8 cellular contexts compared by ENCODE assay signal in the genomic region with DNA sequence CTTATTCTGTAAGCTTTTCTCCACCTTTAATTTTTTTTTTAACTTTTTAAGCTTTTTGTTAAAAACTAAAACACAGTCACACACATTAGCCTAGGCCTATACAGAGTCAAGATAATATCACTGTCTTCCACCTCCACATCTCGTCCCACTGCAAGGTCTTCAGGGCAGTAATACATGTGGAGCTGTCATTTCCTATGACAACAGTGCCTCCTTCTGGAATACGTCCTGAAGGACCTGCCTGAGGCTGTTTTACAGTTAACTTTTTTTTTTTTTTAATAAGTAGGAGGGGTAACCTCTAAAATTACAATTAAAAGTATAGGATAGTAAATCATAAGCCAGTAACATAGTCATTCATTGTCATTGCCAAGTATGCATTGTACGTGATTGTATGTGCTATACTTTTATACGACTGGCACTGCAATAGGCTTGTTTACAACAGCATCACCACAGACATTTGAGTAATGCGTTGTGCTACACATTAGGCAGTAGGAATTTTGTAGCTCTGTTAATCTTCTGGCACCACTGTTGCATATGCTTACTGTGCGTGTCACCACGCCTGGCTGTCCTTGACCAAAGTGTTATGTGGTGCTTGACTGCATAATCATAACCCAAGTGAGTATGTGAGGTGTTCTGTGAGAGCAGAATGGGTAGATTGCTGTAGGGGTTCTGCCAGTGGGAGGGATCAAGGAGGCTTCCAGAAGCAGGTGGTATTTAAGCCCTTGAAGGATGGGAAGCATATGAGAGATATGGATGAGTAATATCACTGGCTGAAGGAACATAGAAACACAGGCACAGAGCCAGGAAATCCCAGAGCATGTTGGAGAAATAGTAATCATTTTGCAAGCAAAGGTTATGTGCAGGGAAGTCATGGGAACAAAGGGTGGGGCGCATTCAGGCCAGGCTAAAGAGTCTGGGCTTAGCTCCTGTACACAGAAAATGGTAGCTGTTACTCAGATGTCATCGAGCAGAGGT. TPM values are rescaled to one million over a fixed set of nuclear protein-coding genes. Genes with fewer than 3 reads are reported as not detected.
DNase-seq lines count a peak whose midpoint lies in the region; ATAC-seq and TF ChIP-seq lines count a peak whose summit lies in the region.

No MANE protein-coding gene starts in this region.

- H3K4me3 ChIP-seq in mammary epithelial cell (replicated peaks in 1 of 3; ENCODE audit: insufficient read depth in 1 of 3, low read depth in 2 of 3, low read length in 3 of 3): no peak overlapping the region

- no peaks in the 10 kb centered on the region for H3K9me3 ChIP-seq in mammary epithelial cell (replicated peaks; ENCODE audit: insufficient read depth, low read length)

- BruUV-seq in mammary epithelial cell (replicated peaks; lab: Mats Ljungman, UMichigan): no TSS peak

- intact Hi-C loops in mammary epithelial cell (cut with micrococcal nuclease): loop anchor here (1.0 to 5.0 kb wide), 4 partner anchors 112 to 230 kb away; partner anchors contain the start of gene TMEM266

- dilution Hi-C loops in mammary epithelial cell (cut with HindIII; ENCODE audit: low sequenced_read_pairs): no loop called here

- H3K9ac ChIP-seq in mammary epithelial cell (ENCODE audit: insufficient read depth, low read length): no peak overlapping the region

- H3K27me3 ChIP-seq in mammary epithelial cell (ENCODE audit: insufficient read depth, low read length): no peaks in the 10 kb centered on the region

- peaks cover 9% of the 10 kb centered on the region for H3K4me1 Mint-ChIP-seq in mesothelial cell of epicardium

- peak overlapping the region; percentile 7 for H3K4me2 ChIP-seq in mammary epithelial cell (ENCODE audit: insufficient read depth, low read depth, low read length)

- in situ Hi-C loops in mammary epithelial cell (cut with MboI; ENCODE audit: low sequenced_read_pairs in 2 of 2): loop anchor here in 1 of 2 donors (10.0 kb wide), 1 partner anchor 107 kb away; no protein-coding TSS in a partner anchor

- peaks cover 92% of the 10 kb centered on the region for H3K79me2 ChIP-seq in mammary epithelial cell (ENCODE audit: insufficient read depth, low read length)

- H3K9me3 Mint-ChIP-seq in mesothelial cell of epicardium: no peaks in the 10 kb centered on the region

- H3K4me3 Mint-ChIP-seq in mesothelial cell of epicardium: no peak overlapping the region

- H4K20me1 ChIP-seq in mammary epithelial cell (ENCODE audit: insufficient read depth, low read length): no peaks in the 10 kb centered on the region

- peaks cover 15% of the 10 kb centered on the region for H3K36me3 Mint-ChIP-seq in mesothelial cell of epicardium

- no peak overlapping the region for H2AFZ ChIP-seq in mammary epithelial cell (ENCODE audit: low read depth, low read length)

- peak overlapping the region; percentile 14 for H3K27ac Mint-ChIP-seq in mesothelial cell of epicardium

- CTCF ChIA-PET in mammary epithelial cell (lab: Charles Lee; ENCODE audit: low non-redundant PET): interaction anchor here (0.6 kb wide), 3 partner anchors 37 to 325 kb away, joined by 3 to 8 read pairs (median 4); no protein-coding TSS in a partner anchor

- 95% methylated on average over 9 of the region's 9 CpGs for WGBS in mammary epithelial cell (ENCODE audit: low coverage, missing lambda C conversion rate)

- H3K27me3 Mint-ChIP-seq in mesothelial cell of epicardium (ENCODE audit: low read depth): no peaks in the 10 kb centered on the region

- H3K27ac ChIP-seq in mammary epithelial cell (ENCODE audit: insufficient read depth, low read depth, low read length): no peak overlapping the region

- DNase-seq in NCI-H2227 (lab: John Stamatoyannopoulos, UW; ENCODE audit: unreplicated experiment) (peak; percentile 21), NCI-H2227 treated with DMSO at 0.1 percent for 48 hours (lab: John Stamatoyannopoulos, UW) (no peak), MV-4-11 (lab: John Stamatoyannopoulos, UW) (peak; percentile 30), mammary epithelial cell (peak; percentile 78), mesothelial cell of epicardium (ENCODE audit: low spot score in 2 of 2, unreplicated experiment in 2 of 2) (no peak), iPS-NIHi7 (ENCODE audit: extremely low spot score) (no peak)
- DNase-seq in activated CD4-positive, CD25-positive, alpha-beta regulatory T cell treated with anti-CD3 and anti-CD28 coated beads, Interleukin-2, amount 50 U/mL, for 72 hours: no peak

- H3K4me1 ChIP-seq in mammary epithelial cell (ENCODE audit: insufficient read depth, low read length): peaks cover 29% of the 10 kb centered on the region

- TF ChIP-seq CTCF in mammary epithelial cell (conservative IDR thresholded peaks at IDR 0.05 in 1 of 2, IDR thresholded peaks at IDR 0.05 in 1 of 2; ENCODE audit: extremely low read depth in 1 of 2, insufficient read depth in 1 of 2, low read depth in 1 of 2, low read length in 2 of 2) (peak; percentile 32 to 33), mesothelial cell of epicardium (IDR thresholded peaks at IDR 0.05; ENCODE audit: unreplicated experiment) (peak; percentile 31)

- peaks cover 23% of the 10 kb centered on the region for H3K36me3 ChIP-seq in mammary epithelial cell (ENCODE audit: insufficient read depth, low read length)

- ATAC-seq in GM18867 (IDR thresholded peaks at IDR 0.05; ENCODE audit: unreplicated experiment): no peak

RNA-seq across cellular contexts. Expression of gene FBXO22, which starts 18.3 kb away (rescaled TPM):
- total RNA-seq in mammary epithelial cell (10 to 100 TPM; 64.5 to 76.2 TPM), mesothelial cell of epicardium (38.1 to 40.6 TPM (median 38.3 TPM) in 3 replicates)
- polyA plus RNA-seq in mammary epithelial cell: 50.0 TPM
- 39.2 TPM for polyA minus RNA-seq in mammary epithelial cell

Comparison
In these comparisons a context has a peak if more than half of its experiments do, and no peak if none do; other contexts are left out.
1. DNase-seq: peak in NCI-H2227 (single experiment), MV-4-11 (single experiment) and mammary epithelial cell (single experiment); none in NCI-H2227 treated with DMSO at 0.1 percent for 48 hours (single experiment), mesothelial cell of epicardium (0 of 2), iPS-NIHi7 (single experiment) and activated CD4-positive, CD25-positive, alpha-beta regulatory T cell treated with anti-CD3 and anti-CD28 coated beads, Interleukin-2, amount 50 U/mL, for 72 hours (single experiment).